In the genomic region with DNA sequence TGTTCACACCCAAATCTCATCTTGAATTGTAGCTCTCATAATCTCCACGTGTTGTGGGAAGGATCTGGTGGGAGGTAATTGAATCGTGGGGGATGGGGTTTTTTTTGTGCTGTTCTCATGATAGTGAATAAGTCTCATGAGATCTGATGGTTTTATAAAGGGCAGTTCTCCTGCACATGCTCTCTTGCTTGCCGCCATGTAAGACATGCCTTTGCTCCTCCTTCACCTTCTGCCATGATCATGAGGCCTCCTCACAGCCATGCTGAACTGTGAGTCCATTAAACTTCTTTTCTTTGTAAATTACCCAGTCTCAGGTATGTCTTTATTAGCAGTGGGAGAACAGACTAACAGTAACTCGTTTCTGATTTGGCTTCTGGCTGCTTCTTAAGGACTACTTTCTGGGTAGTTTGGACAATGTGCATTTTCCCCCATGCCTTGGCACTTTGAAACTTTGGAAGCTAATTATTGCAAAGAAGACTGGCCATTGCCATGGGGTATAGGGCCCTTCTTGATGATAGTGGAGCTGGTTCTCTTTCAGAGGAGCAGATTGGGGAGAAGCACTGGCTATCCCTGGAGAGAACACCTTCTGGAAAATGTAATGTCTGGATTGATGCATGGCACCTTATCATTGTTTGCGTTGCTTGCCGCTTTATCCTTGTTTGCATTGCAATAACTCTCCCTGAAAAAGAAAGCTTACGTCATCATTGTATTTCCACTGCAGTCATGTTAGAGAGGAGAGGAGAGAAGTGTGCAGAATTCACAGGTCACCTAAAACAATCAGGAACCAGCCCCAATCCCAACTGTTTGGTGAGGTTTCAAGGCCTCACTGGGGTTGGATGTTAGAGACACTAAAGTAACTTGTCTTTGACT, we compare ENCODE assay signal across 1 cellular context.
TF ChIP-seq lines count a peak whose summit lies in the region.

No MANE protein-coding gene starts in this region.

TF ChIP-seq in K562, 482 proteins besides CTCF, POLR2A, EP300 and RAD21 (continued from another document and continues in another):
- TF ChIP-seq, protein P1, sequence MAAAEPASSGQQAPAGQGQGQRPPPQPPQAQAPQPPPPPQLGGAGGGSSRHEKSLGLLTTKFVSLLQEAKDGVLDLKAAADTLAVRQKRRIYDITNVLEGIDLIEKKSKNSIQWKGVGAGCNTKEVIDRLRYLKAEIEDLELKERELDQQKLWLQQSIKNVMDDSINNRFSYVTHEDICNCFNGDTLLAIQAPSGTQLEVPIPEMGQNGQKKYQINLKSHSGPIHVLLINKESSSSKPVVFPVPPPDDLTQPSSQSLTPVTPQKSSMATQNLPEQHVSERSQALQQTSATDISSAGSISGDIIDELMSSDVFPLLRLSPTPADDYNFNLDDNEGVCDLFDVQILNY (CRISPR knock-in tag; IDR thresholded peaks at IDR 0.05), result no peak
- TF ChIP-seq MEIS2 (IDR thresholded peaks at IDR 0.05; ENCODE audit: partially characterized antibody) (peak; percentile 16), MYC (IDR thresholded peaks at IDR 0.05; ENCODE audit: low read depth, low read length) (no peak), MYC (CRISPR knock-in tag; IDR thresholded peaks at IDR 0.05; ENCODE audit: borderline replicate concordance, low read depth) (no peak), ZNF561 (CRISPR knock-in tag; conservative IDR thresholded peaks at IDR 0.05) (no peak), ZFX (CRISPR knock-in tag; IDR thresholded peaks at IDR 0.05) (no peak), HOXB6 (CRISPR knock-in tag; IDR thresholded peaks at IDR 0.05; ENCODE audit: borderline replicate concordance) (no peak), CHD4 (IDR thresholded peaks at IDR 0.05; ENCODE audit: insufficient read depth, insufficient replicate concordance, low read depth, low read length, poor library complexity, severe bottlenecking) (no peak), PCBP1 (IDR thresholded peaks at IDR 0.05; ENCODE audit: low read depth, low read length, poor library complexity, severe bottlenecking) (no peak), PML (IDR thresholded peaks at IDR 0.05; ENCODE audit: low read length) (no peak), RAD51 (IDR thresholded peaks at IDR 0.05; ENCODE audit: borderline replicate concordance, low read depth) (no peak), ZNF282 (CRISPR knock-in tag; IDR thresholded peaks at IDR 0.05) (no peak), RB1 (IDR thresholded peaks at IDR 0.05; ENCODE audit: low read depth) (no peak), MAFK (IDR thresholded peaks at IDR 0.05; ENCODE audit: low read length) (0 out of 2 replicates have a peak, but pooled peaks have one; percentile 15), FOXK1 (CRISPR knock-in tag; IDR thresholded peaks at IDR 0.05; ENCODE audit: borderline replicate concordance) (no peak), NFE2 (IDR thresholded peaks at IDR 0.05; ENCODE audit: low read depth) (no peak), MCM5 (IDR thresholded peaks at IDR 0.05; ENCODE audit: low read depth) (no peak), ZSCAN32 (CRISPR knock-in tag; IDR thresholded peaks at IDR 0.05) (no peak), KLF1 (tag; IDR thresholded peaks at IDR 0.05) (no peak), FOXM1 (IDR thresholded peaks at IDR 0.05; ENCODE audit: low read depth) (no peak), FOXM1 (CRISPR knock-in tag; IDR thresholded peaks at IDR 0.05; ENCODE audit: low read depth) (no peak), PYGO2 (tag; IDR thresholded peaks at IDR 0.05) (no peak), SOX6 (IDR thresholded peaks at IDR 0.05) (no peak), ZBED1 (IDR thresholded peaks at IDR 0.05) (no peak), RUNX1 (IDR thresholded peaks at IDR 0.05; ENCODE audit: low read depth) (no peak), ZNF239 (CRISPR knock-in tag; IDR thresholded peaks at IDR 0.05) (no peak), ZNF12 (CRISPR knock-in tag; IDR thresholded peaks at IDR 0.05) (no peak), ZNF263 (CRISPR knock-in tag; IDR thresholded peaks at IDR 0.05; ENCODE audit: borderline replicate concordance) (no peak), JUND (IDR thresholded peaks at IDR 0.05; ENCODE audit: borderline replicate concordance, low read depth, low read length) (0 out of 2 replicates have a peak, but pooled peaks have one; percentile 7), JUND (tag; IDR thresholded peaks at IDR 0.05; ENCODE audit: borderline replicate concordance, low read depth, low read length) (peak; percentile 34; the same call in 2 of the 3 replicates), TAF9B (IDR thresholded peaks at IDR 0.05; ENCODE audit: partially characterized antibody) (no peak), FOXA3 (CRISPR knock-in tag; conservative IDR thresholded peaks at IDR 0.05 in 1 of 2, IDR thresholded peaks at IDR 0.05 in 1 of 2) (peak in 1 of 2 experiments; percentile 83; a peak in 2 of 4 replicates), ZFP36 (IDR thresholded peaks at IDR 0.05; ENCODE audit: low read depth, low read length, partially characterized antibody) (no peak), ZNF354B (CRISPR knock-in tag; IDR thresholded peaks at IDR 0.05) (no peak), BACH1 (tag; IDR thresholded peaks at IDR 0.05) (no peak), HDGF (IDR thresholded peaks at IDR 0.05) (no peak), ZNF589 (CRISPR knock-in tag; IDR thresholded peaks at IDR 0.05; ENCODE audit: low read depth) (peak; percentile 6; the same call in 1 of the 2 replicates), BMI1 (IDR thresholded peaks at IDR 0.05; ENCODE audit: low read length) (no peak), CEBPG (CRISPR knock-in tag; IDR thresholded peaks at IDR 0.05) (no peak), CEBPG (tag; conservative IDR thresholded peaks at IDR 0.05 in 1 of 2, IDR thresholded peaks at IDR 0.05 in 1 of 2) (peak; percentile 65 to 90), BRD4 (IDR thresholded peaks at IDR 0.05) (no peak), SMAD1 (IDR thresholded peaks at IDR 0.05; ENCODE audit: low read depth, low read length, partially characterized antibody) (no peak), ZNF121 (CRISPR knock-in tag; conservative IDR thresholded peaks at IDR 0.05) (no peak), HMGN3 (IDR thresholded peaks at IDR 0.05; ENCODE audit: borderline replicate concordance, extremely low read depth, insufficient read length, low read depth, low read length) (no peak), ESRRB (CRISPR knock-in tag; IDR thresholded peaks at IDR 0.05; ENCODE audit: borderline replicate concordance) (no peak), PURB (CRISPR knock-in tag; IDR thresholded peaks at IDR 0.05; ENCODE audit: low read depth) (no peak), ZBTB7A (IDR thresholded peaks at IDR 0.05; ENCODE audit: borderline replicate concordance, control insufficient read depth, low read depth, low read length) (no peak), C11orf30 (IDR thresholded peaks at IDR 0.05; ENCODE audit: low read depth) (0 out of 2 replicates have a peak, but pooled peaks have one; percentile 5)
- TF ChIP-seq, protein P2, sequence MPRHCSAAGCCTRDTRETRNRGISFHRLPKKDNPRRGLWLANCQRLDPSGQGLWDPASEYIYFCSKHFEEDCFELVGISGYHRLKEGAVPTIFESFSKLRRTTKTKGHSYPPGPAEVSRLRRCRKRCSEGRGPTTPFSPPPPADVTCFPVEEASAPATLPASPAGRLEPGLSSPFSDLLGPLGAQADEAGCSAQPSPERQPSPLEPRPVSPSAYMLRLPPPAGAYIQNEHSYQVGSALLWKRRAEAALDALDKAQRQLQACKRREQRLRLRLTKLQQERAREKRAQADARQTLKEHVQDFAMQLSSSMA (CRISPR knock-in tag; IDR thresholded peaks at IDR 0.05), result no peak
- TF ChIP-seq, protein P3, sequence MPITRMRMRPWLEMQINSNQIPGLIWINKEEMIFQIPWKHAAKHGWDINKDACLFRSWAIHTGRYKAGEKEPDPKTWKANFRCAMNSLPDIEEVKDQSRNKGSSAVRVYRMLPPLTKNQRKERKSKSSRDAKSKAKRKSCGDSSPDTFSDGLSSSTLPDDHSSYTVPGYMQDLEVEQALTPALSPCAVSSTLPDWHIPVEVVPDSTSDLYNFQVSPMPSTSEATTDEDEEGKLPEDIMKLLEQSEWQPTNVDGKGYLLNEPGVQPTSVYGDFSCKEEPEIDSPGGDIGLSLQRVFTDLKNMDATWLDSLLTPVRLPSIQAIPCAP (CRISPR knock-in tag; IDR thresholded peaks at IDR 0.05; ENCODE audit: borderline replicate concordance), result no peak
- TF ChIP-seq, protein P4, sequence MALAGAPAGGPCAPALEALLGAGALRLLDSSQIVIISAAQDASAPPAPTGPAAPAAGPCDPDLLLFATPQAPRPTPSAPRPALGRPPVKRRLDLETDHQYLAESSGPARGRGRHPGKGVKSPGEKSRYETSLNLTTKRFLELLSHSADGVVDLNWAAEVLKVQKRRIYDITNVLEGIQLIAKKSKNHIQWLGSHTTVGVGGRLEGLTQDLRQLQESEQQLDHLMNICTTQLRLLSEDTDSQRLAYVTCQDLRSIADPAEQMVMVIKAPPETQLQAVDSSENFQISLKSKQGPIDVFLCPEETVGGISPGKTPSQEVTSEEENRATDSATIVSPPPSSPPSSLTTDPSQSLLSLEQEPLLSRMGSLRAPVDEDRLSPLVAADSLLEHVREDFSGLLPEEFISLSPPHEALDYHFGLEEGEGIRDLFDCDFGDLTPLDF (CRISPR knock-in tag; IDR thresholded peaks at IDR 0.05), result no peak
- TF ChIP-seq, protein P5, sequence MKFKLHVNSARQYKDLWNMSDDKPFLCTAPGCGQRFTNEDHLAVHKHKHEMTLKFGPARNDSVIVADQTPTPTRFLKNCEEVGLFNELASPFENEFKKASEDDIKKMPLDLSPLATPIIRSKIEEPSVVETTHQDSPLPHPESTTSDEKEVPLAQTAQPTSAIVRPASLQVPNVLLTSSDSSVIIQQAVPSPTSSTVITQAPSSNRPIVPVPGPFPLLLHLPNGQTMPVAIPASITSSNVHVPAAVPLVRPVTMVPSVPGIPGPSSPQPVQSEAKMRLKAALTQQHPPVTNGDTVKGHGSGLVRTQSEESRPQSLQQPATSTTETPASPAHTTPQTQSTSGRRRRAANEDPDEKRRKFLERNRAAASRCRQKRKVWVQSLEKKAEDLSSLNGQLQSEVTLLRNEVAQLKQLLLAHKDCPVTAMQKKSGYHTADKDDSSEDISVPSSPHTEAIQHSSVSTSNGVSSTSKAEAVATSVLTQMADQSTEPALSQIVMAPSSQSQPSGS (CRISPR knock-in tag; IDR thresholded peaks at IDR 0.05), result no peak
- TF ChIP-seq, protein P6, sequence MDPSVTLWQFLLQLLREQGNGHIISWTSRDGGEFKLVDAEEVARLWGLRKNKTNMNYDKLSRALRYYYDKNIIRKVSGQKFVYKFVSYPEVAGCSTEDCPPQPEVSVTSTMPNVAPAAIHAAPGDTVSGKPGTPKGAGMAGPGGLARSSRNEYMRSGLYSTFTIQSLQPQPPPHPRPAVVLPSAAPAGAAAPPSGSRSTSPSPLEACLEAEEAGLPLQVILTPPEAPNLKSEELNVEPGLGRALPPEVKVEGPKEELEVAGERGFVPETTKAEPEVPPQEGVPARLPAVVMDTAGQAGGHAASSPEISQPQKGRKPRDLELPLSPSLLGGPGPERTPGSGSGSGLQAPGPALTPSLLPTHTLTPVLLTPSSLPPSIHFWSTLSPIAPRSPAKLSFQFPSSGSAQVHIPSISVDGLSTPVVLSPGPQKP (CRISPR knock-in tag; IDR thresholded peaks at IDR 0.05), result no peak
- TF ChIP-seq, protein P7, sequence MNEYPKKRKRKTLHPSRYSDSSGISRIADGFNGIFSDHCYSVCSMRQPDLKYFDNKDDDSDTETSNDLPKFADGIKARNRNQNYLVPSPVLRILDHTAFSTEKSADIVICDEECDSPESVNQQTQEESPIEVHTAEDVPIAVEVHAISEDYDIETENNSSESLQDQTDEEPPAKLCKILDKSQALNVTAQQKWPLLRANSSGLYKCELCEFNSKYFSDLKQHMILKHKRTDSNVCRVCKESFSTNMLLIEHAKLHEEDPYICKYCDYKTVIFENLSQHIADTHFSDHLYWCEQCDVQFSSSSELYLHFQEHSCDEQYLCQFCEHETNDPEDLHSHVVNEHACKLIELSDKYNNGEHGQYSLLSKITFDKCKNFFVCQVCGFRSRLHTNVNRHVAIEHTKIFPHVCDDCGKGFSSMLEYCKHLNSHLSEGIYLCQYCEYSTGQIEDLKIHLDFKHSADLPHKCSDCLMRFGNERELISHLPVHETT (CRISPR knock-in tag; conservative IDR thresholded peaks at IDR 0.05 in 1 of 2, IDR thresholded peaks at IDR 0.05 in 1 of 2), result no peak
